In the genomic region with DNA sequence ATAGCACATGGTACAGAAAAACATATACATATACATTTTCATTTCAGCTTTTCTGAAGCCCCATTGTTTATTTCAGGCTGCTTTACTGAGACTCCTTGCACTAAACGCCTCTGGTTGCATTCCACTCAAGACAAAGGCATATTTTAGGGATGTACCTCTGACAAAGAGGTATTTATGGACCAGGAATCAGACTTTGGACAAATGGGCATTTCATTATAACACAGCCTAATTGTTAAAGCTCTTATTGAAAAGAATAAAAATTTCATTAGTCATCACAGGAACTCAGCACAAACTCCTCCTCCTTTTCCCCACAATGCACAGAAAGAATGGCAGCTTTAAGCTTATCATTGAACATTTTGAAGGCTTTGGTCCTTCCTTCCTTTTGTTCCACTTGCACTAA, we compare ENCODE assay signal across 20 cellular contexts.
"Had no signal": no experiment of that assay in that cellular context is flagged by ENCODE, and none has a peak within 500 bp of the region (broad histone marks: within the 10 kb centered on the region; RNA-seq: fewer than 3 reads in every experiment).

No MANE protein-coding gene starts in this region.

- H3K36me3 ChIP-seq: ascending aorta, cardiac muscle cell, esophagus muscularis mucosa, neutrophil, right atrium auricular region, transverse colon had no signal

- H3K27me3 ChIP-seq: ascending aorta, cardiac muscle cell, esophagus muscularis mucosa, neutrophil, right atrium auricular region, transverse colon had no signal

- H3K27ac ChIP-seq: ascending aorta, cardiac muscle cell, esophagus muscularis mucosa, neutrophil, right atrium auricular region, skin epidermis, transverse colon had no signal

- H3K4me3 ChIP-seq: ascending aorta, cardiac muscle cell, esophagus muscularis mucosa, right atrium auricular region, skin epidermis, transverse colon had no signal

- ATAC-seq: activated naive CD8-positive, alpha-beta T cell treated with anti-CD3 and anti-CD28 coated beads, Interleukin-2, amount 50 U/mL, for 24 hours; activated T-helper 17 cell treated with anti-CD3 and anti-CD28 coated beads, Interleukin-2, amount 50 U/mL, for 72 hours; stimulated activated naive B cell treated with anti-CD40 and anti-IgM and Interleukin-4, amounts not matched to agents 10 μg/mL and 1 μg/mL and 100 μg/mL, for 72 hours; T-cell had no signal

- DNase-seq: activated CD4-positive, alpha-beta T cell treated with anti-CD3 and anti-CD28 coated beads, Interleukin-2, amount 50 U/mL, for 4 hours; activated CD4-positive, CD25-positive, alpha-beta regulatory T cell treated with anti-CD3 and anti-CD28 coated beads, Interleukin-2, amount 50 U/mL, for 72 hours; activated naive CD4-positive, alpha-beta T cell treated with Interleukin-2 at 50 U/mL for 16 hours; activated naive CD8-positive, alpha-beta T cell treated with anti-CD3 and anti-CD28 coated beads, Interleukin-2, amount 50 U/mL, for 24 hours; activated T-cell treated with anti-CD3 and anti-CD28 coated beads for 4 hours; glutamatergic neuron; posterior cingulate gyrus; stimulated activated CD4-positive, alpha-beta T cell treated with anti-CD3 and anti-CD28 coated beads, Interleukin-15, amount 100 ng/mL, for 24 hours; stimulated activated CD4-positive, alpha-beta T cell treated with anti-CD3 and anti-CD28 coated beads, Interleukin-4, amount 100 ng/mL, for 1 hour; stimulated activated naive B cell treated with anti-CD40 and anti-IgM and Interleukin-4, amounts not matched to agents 10 μg/mL and 1 μg/mL and 100 μg/mL, for 72 hours; T-cell; T-helper 9 cell; transverse colon had no signal

- H3K4me1 ChIP-seq: ascending aorta, esophagus muscularis mucosa, right atrium auricular region, transverse colon had no signal

- H3K9me3 ChIP-seq: ascending aorta, esophagus muscularis mucosa, neutrophil, right atrium auricular region, transverse colon had no signal
